In genomic region chr2:237572021-237572741, GRCh38 we compare ENCODE assay signal across 9 cellular contexts. TPM values are rescaled to one million over a fixed set of nuclear protein-coding genes. Genes with fewer than 3 reads are reported as not detected.
DNase-seq lines count a peak whose midpoint lies in the region; ATAC-seq and TF ChIP-seq lines count a peak whose summit lies in the region.
"Had no signal": no experiment of that assay in that cellular context is flagged by ENCODE, and none has a peak within 500 bp of the region (broad histone marks: within the 10 kb centered on the region; RNA-seq: fewer than 3 reads in every experiment).

No MANE protein-coding gene starts in this region.

- H3K4me3 ChIP-seq in NT2/D1 (ENCODE audit: insufficient read length, low read depth) (no peak overlapping the region), epithelial cell of proximal tubule (ENCODE audit: low read depth, low read length) (peak overlapping the region; percentile 25)

- ATAC-seq in GM19455 (IDR thresholded peaks at IDR 0.05; ENCODE audit: unreplicated experiment) = peak; percentile 88

- H3K9ac ChIP-seq in NT2/D1 (ENCODE audit: insufficient read length, low read depth) = peak overlapping the region; percentile 51

- DNase-seq in CD1c-positive myeloid dendritic cell (ENCODE audit: extremely low spot score) (peak; percentile 92), HT1080 (ENCODE audit: low read depth) (peak; percentile 81), NT2/D1 (ENCODE audit: low read depth, low spot score) (peak; percentile 94), epithelial cell of proximal tubule (ENCODE audit: low read depth) (peak; percentile 25), myocyte (ENCODE audit: low read depth) (peak; percentile 88)
- DNase-seq in activated CD8-positive, alpha-beta memory T cell treated with anti-CD3 and anti-CD28 coated beads, Interleukin-2, amount 50 U/mL, for 48 hours = peak; percentile 99
- DNase-seq in stimulated activated CD8-positive, alpha-beta memory T cell treated with anti-CD3 and anti-CD28 coated beads, Interleukin-4, amount 100 ng/mL, for 48 hours = peak; percentile 97

- TF ChIP-seq CTCF in epithelial cell of proximal tubule (conservative IDR thresholded peaks at IDR 0.05; ENCODE audit: low read depth, low read length) = peak; percentile 97

- H3K36me3 ChIP-seq in NT2/D1 (ENCODE audit: insufficient read depth, insufficient read length, low read length) = no peaks in the 10 kb centered on the region

- peaks cover 9% of the 10 kb centered on the region for H3K4me1 ChIP-seq in NT2/D1 (ENCODE audit: insufficient read depth, insufficient read length)

- H3K9me3 ChIP-seq in NT2/D1 (ENCODE audit: insufficient read depth, low read length) = no peaks in the 10 kb centered on the region

- no peaks in the 10 kb centered on the region for H3K27me3 ChIP-seq in NT2/D1 (ENCODE audit: insufficient read depth, insufficient read length)

RNA-seq across cellular contexts. Expression of gene PRLH, which starts 5.8 kb away (rescaled TPM):
- total RNA-seq in HT1080 (2014; rRNA removed; shearing (Covaris generic)) = not detected in 2 replicates
- not detected in 2 replicates for polyA plus RNA-seq in HT1080 (2015; cell fraction: cytosol; rRNA removed)
- polyA plus RNA-seq in HT1080 (2015; cell fraction: nucleus; rRNA removed) = not detected in 2 replicates
- total RNA-seq in epithelial cell of proximal tubule (not detected in 2 replicates), myocyte (not detected in 2 replicates)
- not detected for polyA plus RNA-seq in myocyte (2012)
- total RNA-seq: T-helper 2 cell treated with Interferon-gamma antibody and Interleukin-4, amounts not matched to agents 100 ng/mL and 5 ng/mL, for 36 hours had no signal

RNA-seq across cellular contexts. Expression of gene RAB17, which starts 18.4 kb away (rescaled TPM):
- total RNA-seq in HT1080 (2014; rRNA removed; shearing (Covaris generic)) = 0.43 TPM in 1 of 2 replicates, not detected in the other
- 0.25 and 0.33 TPM in 2 replicates for polyA plus RNA-seq in HT1080 (2015; cell fraction: cytosol; rRNA removed)
- 0.19 and 0.77 TPM in 2 replicates for polyA plus RNA-seq in HT1080 (2015; cell fraction: nucleus; rRNA removed)
- total RNA-seq in epithelial cell of proximal tubule (0.94 and 6.1 TPM in 2 replicates), myocyte (0.42 and 5.3 TPM in 2 replicates)
- polyA plus RNA-seq in myocyte (2012) = 4.3 TPM
- total RNA-seq: T-helper 2 cell treated with Interferon-gamma antibody and Interleukin-4, amounts not matched to agents 100 ng/mL and 5 ng/mL, for 36 hours had no signal

RNA-seq across cellular contexts. Expression of gene LRRFIP1, which starts 55.2 kb away (rescaled TPM):
- total RNA-seq in HT1080 (2014; rRNA removed; shearing (Covaris generic)) = 60.7 and 76.9 TPM in 2 replicates
- 67.9 and 69.9 TPM in 2 replicates for polyA plus RNA-seq in HT1080 (2015; cell fraction: cytosol; rRNA removed)
- 87.1 and 105 TPM in 2 replicates for polyA plus RNA-seq in HT1080 (2015; cell fraction: nucleus; rRNA removed)
- total RNA-seq in epithelial cell of proximal tubule = 69.0 and 81.9 TPM in 2 replicates
- total RNA-seq in myocyte = 158 and 166 TPM in 2 replicates
- polyA plus RNA-seq in myocyte (2012) = 113 TPM

Comparison
In these comparisons a context has a peak if more than half of its experiments do, and no peak if none do; other contexts are left out.
1. DNase-seq: peak in every context shown above with its lines; median percentile 99 in activated CD8-positive, alpha-beta memory T cell treated with anti-CD3 and anti-CD28 coated beads, Interleukin-2, amount 50 U/mL, for 48 hours; 97 in stimulated activated CD8-positive, alpha-beta memory T cell treated with anti-CD3 and anti-CD28 coated beads, Interleukin-4, amount 100 ng/mL, for 48 hours; 94 in NT2/D1; 92 in CD1c-positive myeloid dendritic cell; 88 in myocyte; 81 in HT1080; 25 in epithelial cell of proximal tubule.